ENCODE assay signal across 25 cellular contexts in the genomic region with DNA sequence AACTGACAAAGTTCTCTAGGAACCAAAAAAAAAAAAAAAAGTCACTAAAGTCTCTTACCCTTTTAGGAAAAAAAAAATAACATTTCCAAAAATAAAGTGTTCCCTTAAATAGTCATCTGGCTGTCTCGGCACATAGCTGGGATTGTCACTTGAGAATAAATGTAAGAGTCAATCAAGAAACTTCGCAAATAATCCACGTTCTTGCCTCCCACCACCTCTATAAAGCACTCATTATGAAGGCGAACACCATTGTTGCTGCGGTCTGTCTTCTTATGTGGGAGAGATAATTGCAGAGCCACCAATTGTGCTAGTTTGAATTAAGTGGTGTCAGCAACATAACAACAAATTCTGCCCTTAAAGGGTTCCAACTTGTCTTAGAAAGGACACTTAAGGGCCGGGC.
"Had no signal": no experiment of that assay in that cellular context is flagged by ENCODE, and none has a peak within 500 bp of the region (broad histone marks: within the 10 kb centered on the region; RNA-seq: fewer than 3 reads in every experiment).

No MANE protein-coding gene starts in this region.

- ATAC-seq: effector memory CD8-positive, alpha-beta T cell; foreskin keratinocyte; gastrocnemius medialis; gastroesophageal sphincter; heart left ventricle; heart right ventricle had no signal

- H3K4me1 ChIP-seq: colonic mucosa, foreskin keratinocyte, gastrocnemius medialis, gastroesophageal sphincter, heart left ventricle, heart right ventricle had no signal

- H3K27me3 ChIP-seq: colonic mucosa, dorsolateral prefrontal cortex, esophagus squamous epithelium, foreskin keratinocyte, gastrocnemius medialis, gastroesophageal sphincter, hepatocyte had no signal

- H3K9me3 ChIP-seq: colonic mucosa, esophagus squamous epithelium, gastrocnemius medialis, gastroesophageal sphincter had no signal

- H3K4me3 Mint-ChIP-seq: dendritic cell treated with granulocyte-macrophage colony-stimulating factor and Interleukin-4, amounts not matched to agents 40 ng/mL and 50 ng/mL, for 4 days; effector memory CD8-positive, alpha-beta T cell; endodermal cell had no signal

- H3K4me3 ChIP-seq: colonic mucosa, coronary artery, dorsolateral prefrontal cortex, esophagus squamous epithelium, gastrocnemius medialis, gastroesophageal sphincter, heart left ventricle, heart right ventricle, hepatocyte had no signal

- H3K4me1 Mint-ChIP-seq: endodermal cell had no signal

- H3K27ac Mint-ChIP-seq: dendritic cell treated with granulocyte-macrophage colony-stimulating factor and Interleukin-4, amounts not matched to agents 40 ng/mL and 50 ng/mL, for 4 days; effector memory CD8-positive, alpha-beta T cell; endodermal cell had no signal

- H3K27ac ChIP-seq: colonic mucosa, coronary artery, epithelial cell of prostate, esophagus squamous epithelium, foreskin keratinocyte, gastrocnemius medialis, gastroesophageal sphincter, heart left ventricle, heart right ventricle, hepatocyte had no signal

- H3K36me3 ChIP-seq: colonic mucosa, esophagus squamous epithelium, gastrocnemius medialis, gastroesophageal sphincter, heart left ventricle, heart right ventricle had no signal

- DNase-seq: colonic mucosa; cortex of kidney; dermis blood vessel endothelial cell; dorsolateral prefrontal cortex; effector CD4-positive, alpha-beta T cell; effector CD8-positive, alpha-beta T cell; effector memory CD4-positive, alpha-beta T cell; effector memory CD8-positive, alpha-beta T cell; endodermal cell; erythroblast; esophagus squamous epithelium; foreskin keratinocyte; foreskin melanocyte; gastrocnemius medialis; heart left ventricle; heart right ventricle had no signal

- FAIRE-seq: colon, endometrium, endothelial cell of umbilical vein, frontal cortex had no signal
